Comparison of ENCODE assay signal across 1 cellular context in the genomic region with DNA sequence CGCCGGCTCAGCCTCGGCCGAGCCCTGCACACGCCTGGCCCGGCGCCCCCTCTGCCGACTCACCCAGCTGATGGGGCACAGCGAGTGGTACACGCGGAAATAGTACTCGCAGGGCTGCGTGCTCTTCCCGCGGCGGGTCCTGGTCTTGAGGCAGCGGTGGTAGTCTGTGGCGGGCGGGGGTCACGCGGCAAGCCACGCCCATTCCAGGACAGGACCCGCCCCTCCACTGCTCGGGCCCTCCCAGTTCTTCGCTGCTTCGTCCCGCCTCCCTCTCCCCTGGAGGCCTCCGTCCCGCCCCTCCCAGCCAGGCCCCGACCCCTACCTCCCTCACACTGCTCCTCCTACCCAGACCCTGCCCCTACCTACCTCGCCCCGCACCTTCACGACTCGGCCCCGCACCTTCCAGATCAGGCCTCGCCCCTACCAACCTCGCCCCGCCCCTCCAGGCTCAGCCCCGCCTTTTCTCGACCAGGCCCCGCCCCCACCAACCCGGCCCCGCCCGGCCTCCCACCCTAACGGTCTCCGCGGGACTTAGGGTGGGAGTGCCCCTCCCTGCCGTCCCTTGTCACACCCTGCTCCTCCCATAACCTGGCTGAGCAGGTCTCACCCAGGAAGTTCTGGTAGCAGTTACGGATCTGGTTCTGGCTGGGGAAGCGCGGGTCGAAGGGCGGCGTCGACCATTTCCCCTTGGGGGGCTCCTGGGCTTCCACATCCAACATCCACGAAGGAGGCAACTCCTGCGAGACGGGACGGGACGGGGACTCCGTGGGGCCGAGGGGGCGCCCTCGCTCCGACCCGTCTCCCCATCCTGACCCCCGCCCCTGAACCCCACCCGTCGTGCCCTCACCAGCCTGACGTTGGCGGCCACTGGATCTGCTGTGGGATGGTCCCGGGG.
TF ChIP-seq lines count a peak whose summit lies in the region.

No MANE protein-coding gene starts in this region.

TF ChIP-seq in endothelial cell of umbilical vein, 7 proteins besides CTCF, POLR2A, EP300 and RAD21:
- TF ChIP-seq EZH2 (IDR thresholded peaks at IDR 0.05; ENCODE audit: borderline replicate concordance, low read depth, low read length, severe bottlenecking) (peak; percentile 33), POLR2AphosphoS5 (IDR thresholded peaks at IDR 0.05; ENCODE audit: insufficient read depth, low read depth, low read length) (no peak)
TF ChIP-seq in endothelial cell of umbilical vein: peak in this region for 1.
